Comparison of ENCODE assay signal across 27 cellular contexts in the genomic region with DNA sequence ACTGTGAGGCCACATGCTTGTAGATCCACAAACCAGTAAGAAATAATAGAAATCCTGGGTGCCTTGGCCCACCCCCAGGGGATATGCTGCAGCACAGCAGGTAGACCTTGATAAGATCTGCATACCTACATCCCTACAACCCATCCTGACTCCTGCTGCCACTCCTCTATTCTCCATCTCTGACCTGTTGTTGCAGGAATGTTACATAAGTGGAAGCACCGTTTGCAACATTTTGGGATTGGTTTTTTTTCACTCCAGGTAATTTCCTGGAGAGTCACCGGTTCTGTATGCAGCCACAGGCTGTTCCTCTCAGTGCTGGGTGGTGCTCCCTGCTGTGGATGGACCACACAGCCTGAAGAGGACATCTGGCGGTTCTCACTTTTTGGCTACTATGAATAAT. TPM values are rescaled to one million over a fixed set of nuclear protein-coding genes. Genes with fewer than 3 reads are reported as not detected.
DNase-seq lines count a peak whose midpoint lies in the region; ATAC-seq, FAIRE-seq and TF ChIP-seq lines count a peak whose summit lies in the region.
"Had no signal": no experiment of that assay in that cellular context is flagged by ENCODE, and none has a peak within 500 bp of the region (broad histone marks: within the 10 kb centered on the region; RNA-seq: fewer than 3 reads in every experiment).

No MANE protein-coding gene starts in this region.

- no peak overlapping the region for H3K4me3 ChIP-seq in H7 (ENCODE audit: insufficient read depth, low read depth, low read length)
- no peak overlapping the region for H3K4me3 ChIP-seq in epithelial cell of esophagus (ENCODE audit: low read length)
- H3K4me3 ChIP-seq: MG63, SJSA1 had no signal

- H3K36me3 Mint-ChIP-seq in WTC11, result peaks cover 61% of the 10 kb centered on the region
- peaks cover 73% of the 10 kb centered on the region for H3K36me3 Mint-ChIP-seq in stimulated activated memory B cell treated with anti-CD40 and anti-IgM and Interleukin-4, amounts not matched to agents 10 μg/mL and 1 μg/mL and 100 μg/mL, for 72 hours

- POLR2A ChIA-PET in WTC11 (lab: Charles Lee), result no interaction called here

- no peak for FAIRE-seq in urothelium cell line (lab: Jason Lieb, UNC)
- FAIRE-seq: A204.1, GM12891, RCC 7860 had no signal

- ATAC-seq in WTC11 (peak; percentile 66), HG03565 (IDR thresholded peaks at IDR 0.05; ENCODE audit: unreplicated experiment) (no peak)
- no peak for ATAC-seq in stimulated activated memory B cell treated with anti-CD40 and anti-IgM and Interleukin-4, amounts not matched to agents 10 μg/mL and 1 μg/mL and 100 μg/mL, for 72 hours
- ATAC-seq: Right ventricle myocardium inferior had no signal

- H3K27me3 ChIP-seq in H7 (ENCODE audit: control insufficient read depth, insufficient read depth, low read length), result no peaks in the 10 kb centered on the region
- H3K27me3 ChIP-seq: MG63, SJSA1 had no signal

- H3K36me3 ChIP-seq in H7 (replicated peaks; ENCODE audit: control insufficient read depth, insufficient read depth, low read length), result peaks cover 15% of the 10 kb centered on the region

- H3K27ac Mint-ChIP-seq in WTC11, result peak overlapping the region; percentile 59
- H3K27ac Mint-ChIP-seq in stimulated activated memory B cell treated with anti-CD40 and anti-IgM and Interleukin-4, amounts not matched to agents 10 μg/mL and 1 μg/mL and 100 μg/mL, for 72 hours, result no peak overlapping the region
- H3K27ac Mint-ChIP-seq: B cell had no signal

- intact Hi-C loops in posterior vena cava (cut with DNase I), result no loop called here

- peak; percentile 56 for DNase-seq in H7
- DNase-seq in WTC11 (ENCODE audit: low spot score), result no peak
- DNase-seq in epithelial cell of esophagus (ENCODE audit: low read depth), result peak; percentile 83
- peak; percentile 68 for DNase-seq in islet precursor cell
- DNase-seq in posterior vena cava (ENCODE audit: low spot score), result no peak
- DNase-seq in urothelium cell line (ENCODE audit: low spot score), result no peak
- DNase-seq: Caco-2; CD4-positive, CD25-positive, alpha-beta regulatory T cell; DMS 273 treated with DMSO at 0.1 percent for 48 hours; DND-41; GOT3; Kasumi-1; MG63; NCI-H1417 treated with DMSO at 0.1 percent for 48 hours; NCI-H187; NCI-H2107; NCI-H446 treated with DMSO at 0.1 percent for 48 hours; NCI-H526 treated with DMSO at 0.1 percent for 48 hours; OCI-M1 had no signal

- no peak overlapping the region for H3K4me3 Mint-ChIP-seq in WTC11
- H3K4me3 Mint-ChIP-seq in stimulated activated memory B cell treated with anti-CD40 and anti-IgM and Interleukin-4, amounts not matched to agents 10 μg/mL and 1 μg/mL and 100 μg/mL, for 72 hours, result no peak overlapping the region
- H3K4me3 Mint-ChIP-seq: B cell; CD4-positive, CD25-positive, alpha-beta regulatory T cell had no signal

- no peak for TF ChIP-seq CTCF in WTC11 (IDR thresholded peaks at IDR 0.05)
- no peak for TF ChIP-seq CTCF in epithelial cell of esophagus (IDR thresholded peaks at IDR 0.05; ENCODE audit: insufficient read depth, low read depth, low read length, missing control alignments)

- CTCF ChIA-PET in WTC11 (lab: Charles Lee), result no interaction called here

- H3K27me3 Mint-ChIP-seq in WTC11 (ENCODE audit: low read depth), result no peaks in the 10 kb centered on the region
- no peaks in the 10 kb centered on the region for H3K27me3 Mint-ChIP-seq in stimulated activated memory B cell treated with anti-CD40 and anti-IgM and Interleukin-4, amounts not matched to agents 10 μg/mL and 1 μg/mL and 100 μg/mL, for 72 hours
- H3K27me3 Mint-ChIP-seq: B cell; CD4-positive, CD25-positive, alpha-beta regulatory T cell had no signal

- H3K4me1 Mint-ChIP-seq in WTC11, result 0 out of 2 replicates have a peak, but pooled peaks cover 6% of the 10 kb centered on the region
- H3K4me1 Mint-ChIP-seq in stimulated activated memory B cell treated with anti-CD40 and anti-IgM and Interleukin-4, amounts not matched to agents 10 μg/mL and 1 μg/mL and 100 μg/mL, for 72 hours, result no peaks in the 10 kb centered on the region
- H3K4me1 Mint-ChIP-seq: B cell had no signal

- H3K9me3 Mint-ChIP-seq in WTC11, result no peaks in the 10 kb centered on the region
- H3K9me3 Mint-ChIP-seq in stimulated activated memory B cell treated with anti-CD40 and anti-IgM and Interleukin-4, amounts not matched to agents 10 μg/mL and 1 μg/mL and 100 μg/mL, for 72 hours, result no peaks in the 10 kb centered on the region

TF ChIP-seq in WTC11, 78 proteins besides CTCF, POLR2A, EP300 and RAD21:
- no peak for TF ChIP-seq JUN (CRISPR knock-in tag; IDR thresholded peaks at IDR 0.05)
- TF ChIP-seq ZNF423 (CRISPR knock-in tag; IDR thresholded peaks at IDR 0.05), result peak; percentile 76

RNA-seq across cellular contexts. Expression of a gene that starts 16.1 kb away (rescaled TPM):
- 1.5 and 1.7 TPM in 2 replicates for total RNA-seq in H7 (2014; rRNA removed; shearing (Covaris generic))
- total RNA-seq in WTC11 (2021), result 3.3 to 4.4 TPM (median 3.7 TPM) in 3 replicates
- total RNA-seq in posterior vena cava, result 1 to 10 TPM in 1 of 2 donors, under 1 TPM in 1; 0.51 to 1.2 TPM
- total RNA-seq: CD4-positive, CD25-positive, alpha-beta regulatory T cell had no signal

Comparison
In these comparisons a context has a peak if more than half of its experiments do, and no peak if none do; other contexts are left out.
1. DNase-seq: peak in H7 (single experiment), epithelial cell of esophagus (single experiment) and islet precursor cell (single experiment); none in WTC11 (single experiment), posterior vena cava (single experiment) and urothelium cell line (single experiment).